ENCODE assay signal across 15 cellular contexts in the genomic region with DNA sequence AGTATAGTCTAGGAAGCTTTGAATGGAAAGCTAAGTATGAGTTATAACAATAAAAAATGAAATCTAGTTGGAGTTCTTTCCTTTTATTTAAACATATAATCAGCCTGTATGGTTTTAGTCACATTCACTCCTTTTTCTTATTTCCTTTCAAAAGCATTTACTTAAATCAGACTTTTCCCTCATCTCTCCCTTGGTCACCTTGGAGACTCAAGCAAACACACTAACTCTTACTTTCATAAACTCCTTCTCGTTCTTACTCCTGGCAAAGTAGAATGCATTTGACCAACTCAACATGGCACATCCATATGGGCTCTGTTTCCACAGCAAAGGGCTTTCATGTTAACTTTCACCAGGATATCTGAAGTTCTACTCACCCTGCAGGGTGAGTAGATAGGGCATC.
DNase-seq lines count a peak whose midpoint lies in the region; TF ChIP-seq lines count a peak whose summit lies in the region.
"Had no signal": no experiment of that assay in that cellular context is flagged by ENCODE, and none has a peak within 500 bp of the region (broad histone marks: within the 10 kb centered on the region; RNA-seq: fewer than 3 reads in every experiment).

No MANE protein-coding gene starts in this region.

- TF ChIP-seq CTCF in cardiac fibroblast (IDR thresholded peaks at IDR 0.05; ENCODE audit: low read depth, low read length) (no peak), fibroblast of pulmonary artery (IDR thresholded peaks at IDR 0.05; ENCODE audit: low read length, missing control alignments) (no peak), GM10266 (IDR thresholded peaks at IDR 0.05; ENCODE audit: control insufficient read depth, insufficient read depth, low read depth, missing control alignments) (no peak)

- peak; percentile 19 for DNase-seq in LHCN-M2 (ENCODE audit: low read depth)
- DNase-seq in cardiac fibroblast (ENCODE audit: low read depth in 2 of 2), result peak; percentile 26 to 59
- DNase-seq in fibroblast of pulmonary artery (ENCODE audit: low read depth), result peak; percentile 63
- no peak for DNase-seq in inferior parietal cortex (ENCODE audit: extremely low spot score)
- no peak for DNase-seq in G401 (ENCODE audit: low spot score)
- no peak for DNase-seq in GM10266 (ENCODE audit: extremely low spot score)
- no peak for DNase-seq in MV-4-11 (lab: John Stamatoyannopoulos, UW)
- DNase-seq: CD8-positive, alpha-beta T cell; COR-L47; DMS153; DMS79 treated with DMSO at 0.1 percent for 48 hours; GDM1 had no signal

- H3K4me2 ChIP-seq in skeletal muscle satellite cell (ENCODE audit: low read length), result peak overlapping the region; percentile 2
- H3K4me2 ChIP-seq: A549 had no signal

- no peaks in the 10 kb centered on the region for H3K9me3 ChIP-seq in skeletal muscle satellite cell (replicated peaks; ENCODE audit: low read length)
- H3K9me3 ChIP-seq: A549, HAP-1 had no signal

- H3K4me3 ChIP-seq in cardiac fibroblast (replicated peaks in 1 of 2; ENCODE audit: low read depth in 2 of 2, low read length in 2 of 2), result no peak overlapping the region
- no peak overlapping the region for H3K4me3 ChIP-seq in fibroblast of pulmonary artery (replicated peaks; ENCODE audit: low read depth, low read length)
- H3K4me3 ChIP-seq in skeletal muscle satellite cell (ENCODE audit: low read length), result no peak overlapping the region
- H3K4me3 ChIP-seq: A549, HAP-1 had no signal

- H3K9ac ChIP-seq in skeletal muscle satellite cell (ENCODE audit: low read depth, low read length), result no peak overlapping the region

- no peaks in the 10 kb centered on the region for H3K36me3 ChIP-seq in skeletal muscle satellite cell (ENCODE audit: insufficient read depth, low read length)
- H3K36me3 ChIP-seq: HAP-1 had no signal

- no peaks in the 10 kb centered on the region for H3K27me3 ChIP-seq in skeletal muscle satellite cell (ENCODE audit: control insufficient read depth, insufficient read depth, low read length)

- H3K4me1 ChIP-seq in skeletal muscle satellite cell (ENCODE audit: control insufficient read depth, insufficient read depth, low read length), result peaks cover 15% of the 10 kb centered on the region
- H3K4me1 ChIP-seq: A549, HAP-1 had no signal

- in situ Hi-C loops in G401 (cut with HindIII; ENCODE audit: low sequenced_read_pairs), result no loop called here

Comparison
In these comparisons a context has a peak if more than half of its experiments do, and no peak if none do; other contexts are left out.
1. DNase-seq: peak in LHCN-M2 (single experiment), cardiac fibroblast (2 of 2) and fibroblast of pulmonary artery (single experiment); none in inferior parietal cortex (single experiment), G401 (single experiment), GM10266 (single experiment) and MV-4-11 (single experiment).